Comparison of ENCODE assay signal across 18 cellular contexts in the genomic region with DNA sequence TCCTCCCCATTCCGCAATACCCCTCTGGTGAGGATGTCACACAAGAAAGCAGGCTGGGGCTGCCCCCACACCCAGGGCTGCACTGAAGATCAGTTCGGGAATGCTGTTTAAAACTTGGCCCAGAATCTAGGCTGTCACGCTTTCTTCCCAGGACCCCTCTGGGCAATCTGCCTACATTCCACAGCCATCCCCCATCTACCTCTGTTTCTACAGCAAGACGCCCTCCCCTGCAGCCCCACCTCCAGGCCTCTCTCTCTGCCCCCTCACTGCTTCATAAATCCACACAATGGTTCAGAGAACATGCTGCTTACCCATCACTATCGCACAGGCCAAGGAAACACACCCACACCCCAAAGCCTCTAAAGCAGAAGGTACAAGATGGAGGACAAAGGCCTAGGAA. TPM values are rescaled to one million over a fixed set of nuclear protein-coding genes. Genes with fewer than 3 reads are reported as not detected.
A peak's percentile ranks its signal among the peaks of the same experiment; 100 is the strongest.
DNase-seq lines count a peak whose midpoint lies in the region; ATAC-seq, FAIRE-seq and TF ChIP-seq lines count a peak whose summit lies in the region.
"Had no signal": no experiment of that assay in that cellular context is flagged by ENCODE, and none has a peak within 500 bp of the region (broad histone marks: within the 10 kb centered on the region; RNA-seq: fewer than 3 reads in every experiment).

No MANE protein-coding gene starts in this region.

- H3K36me3 Mint-ChIP-seq in memory B cell (peaks cover 33% of the 10 kb centered on the region), type B pancreatic cell (peaks cover 47% of the 10 kb centered on the region)

- H3K4me3 Mint-ChIP-seq in memory B cell (no peak overlapping the region), type B pancreatic cell (no peak overlapping the region)
- H3K4me3 Mint-ChIP-seq: stimulated activated naive CD8-positive, alpha-beta T cell treated with anti-CD3 and anti-CD28 coated beads, Interleukin-15, amount 100 ng/mL, for 72 hours had no signal

- no peaks in the 10 kb centered on the region for H3K9me3 Mint-ChIP-seq in memory B cell
- H3K9me3 Mint-ChIP-seq in type B pancreatic cell: no peaks in the 10 kb centered on the region
- H3K9me3 Mint-ChIP-seq: stimulated activated naive CD8-positive, alpha-beta T cell treated with anti-CD3 and anti-CD28 coated beads, Interleukin-15, amount 100 ng/mL, for 72 hours had no signal

- intact Hi-C loops in right cardiac atrium (cut with DNase I): loop anchor here (10.0 kb wide), 5 partner anchors 68 to 388 kb away; no protein-coding TSS in a partner anchor

- TF ChIP-seq CTCF in right atrium auricular region (IDR thresholded peaks at IDR 0.05) (no peak), type B pancreatic cell (conservative IDR thresholded peaks at IDR 0.05) (no peak)

- DNase-seq in right atrium auricular region (ENCODE audit: low spot score): peak; percentile 53
- no peak for DNase-seq in right cardiac atrium
- DNase-seq in astrocyte of the hippocampus (ENCODE audit: low read depth, low spot score): peak; percentile 60
- DNase-seq in memory B cell (ENCODE audit: low spot score in 2 of 2): no peak
- no peak for DNase-seq in type B pancreatic cell (ENCODE audit: extremely low spot score, unreplicated experiment)
- no peak for DNase-seq in stimulated activated CD4-positive, alpha-beta T cell treated with anti-CD3 and anti-CD28 coated beads, Interleukin-4, amount 100 ng/mL, for 4 hours
- DNase-seq in NCI-H526 (lab: John Stamatoyannopoulos, UW): no peak
- no peak for DNase-seq in frontal cortex (ENCODE audit: low spot score in 2 of 2)
- DNase-seq: activated effector memory CD4-positive, alpha-beta T cell treated with anti-CD3 and anti-CD28 coated beads, Interleukin-2, amount 50 U/mL, for 16 hours; Caco-2; effector CD4-positive, alpha-beta T cell; KG1; NCI-H1105; NCI-H2171; stimulated activated CD4-positive, alpha-beta T cell treated with anti-CD3 and anti-CD28 coated beads, Interleukin-12 subunit alpha, Interleukin-12 subunit beta, amount 100 ng/mL, for 4 hours; stimulated activated naive CD8-positive, alpha-beta T cell treated with anti-CD3 and anti-CD28 coated beads, Interleukin-15, amount 100 ng/mL, for 72 hours had no signal

- H3K9me3 ChIP-seq in right atrium auricular region (no peaks in the 10 kb centered on the region), right cardiac atrium (ENCODE audit: control insufficient read depth, low read length) (no peaks in the 10 kb centered on the region)
- H3K9me3 ChIP-seq: breast epithelium, Caco-2, vagina had no signal

- H3K36me3 ChIP-seq in right atrium auricular region: peaks cover 30% of the 10 kb centered on the region

- H3K4me1 Mint-ChIP-seq in memory B cell: no peaks in the 10 kb centered on the region
- peaks cover 38% of the 10 kb centered on the region for H3K4me1 Mint-ChIP-seq in type B pancreatic cell (ENCODE audit: unreplicated experiment)

- H3K4me3 ChIP-seq in right atrium auricular region: no peak overlapping the region
- H3K4me3 ChIP-seq in right cardiac atrium (ENCODE audit: low read length): no peak overlapping the region
- H3K4me3 ChIP-seq: breast epithelium, vagina had no signal

- H3K27me3 Mint-ChIP-seq in memory B cell: no peaks in the 10 kb centered on the region
- no peaks in the 10 kb centered on the region for H3K27me3 Mint-ChIP-seq in type B pancreatic cell
- H3K27me3 Mint-ChIP-seq: stimulated activated naive CD8-positive, alpha-beta T cell treated with anti-CD3 and anti-CD28 coated beads, Interleukin-15, amount 100 ng/mL, for 72 hours had no signal

- no peak for FAIRE-seq in frontal cortex (lab: Jason Lieb, UNC)

- ATAC-seq in right cardiac atrium: no peak
- no peak for ATAC-seq in memory B cell (ENCODE audit: low read depth)

- peaks cover 0 to 37% of the 10 kb centered on the region in 2 donors for H3K4me1 ChIP-seq in right atrium auricular region
- peaks cover 23% of the 10 kb centered on the region for H3K4me1 ChIP-seq in right cardiac atrium (ENCODE audit: control insufficient read depth, insufficient read depth, low read length)
- H3K4me1 ChIP-seq: breast epithelium had no signal

- H3K27ac Mint-ChIP-seq in memory B cell: peak overlapping the region; percentile 11
- peak overlapping the region; percentile 12 for H3K27ac Mint-ChIP-seq in type B pancreatic cell

- H3K27me3 ChIP-seq in right atrium auricular region (no peaks in the 10 kb centered on the region), right cardiac atrium (ENCODE audit: control insufficient read depth, insufficient read depth) (no peaks in the 10 kb centered on the region)
- H3K27me3 ChIP-seq: breast epithelium, vagina had no signal

- no peak overlapping the region for H3K27ac ChIP-seq in right atrium auricular region
- H3K27ac ChIP-seq in right cardiac atrium (ENCODE audit: low read length): no peak overlapping the region
- H3K27ac ChIP-seq: breast epithelium, vagina had no signal

- 71% methylated on average over 5 of the region's 5 CpGs for WGBS in right cardiac atrium

RNA-seq across cellular contexts. Expression of a gene that starts 36.0 kb away (rescaled TPM):
- total RNA-seq in right atrium auricular region (10 to 100 TPM; 41.2 to 45.2 TPM), right cardiac atrium (10 to 100 TPM; 36.9 to 47.4 (median 39.1) TPM), type B pancreatic cell (ENCODE audit: low replicate concordance) (50.1 and 76.6 TPM in 2 replicates), frontal cortex (79.9 TPM)
- polyA plus RNA-seq in right cardiac atrium: 20.7 TPM

Comparison
In these comparisons a context has a peak if more than half of its experiments do, and no peak if none do; other contexts are left out.
1. DNase-seq: peak in right atrium auricular region (single experiment) and astrocyte of the hippocampus (single experiment); none in right cardiac atrium (0 of 3), memory B cell (0 of 2), type B pancreatic cell (single experiment), stimulated activated CD4-positive, alpha-beta T cell treated with anti-CD3 and anti-CD28 coated beads, Interleukin-4, amount 100 ng/mL, for 4 hours (0 of 2), NCI-H526 (0 of 2) and frontal cortex (0 of 2).